18 cellular contexts compared by ENCODE assay signal in genomic region chr14:52877628-52878027, GRCh38.
DNase-seq lines count a peak whose midpoint lies in the region; ATAC-seq, FAIRE-seq and TF ChIP-seq lines count a peak whose summit lies in the region.
"Had no signal": no experiment of that assay in that cellular context is flagged by ENCODE, and none has a peak within 500 bp of the region (broad histone marks: within the 10 kb centered on the region; RNA-seq: fewer than 3 reads in every experiment).

No MANE protein-coding gene starts in this region.

- DNase-seq in Right ventricle myocardium superior (no peak), left cardiac atrium (no peak), endothelial cell of umbilical vein (ENCODE audit: low read depth, low spot score) (peak; percentile 15), kidney (no peak), RCC 7860 (ENCODE audit: low spot score) (no peak), colonic mucosa (no peak), HAP-1 (ENCODE audit: low spot score in 2 of 2) (no peak), NCI-H128 (lab: John Stamatoyannopoulos, UW; ENCODE audit: unreplicated experiment) (no peak)
- DNase-seq: activated CD4-positive, alpha-beta T cell treated with anti-CD3 and anti-CD28 coated beads, Interleukin-2, amount 50 U/mL, for 4 hours; CD4-positive, alpha-beta T cell; NCI-H187 treated with DMSO at 0.1 percent for 48 hours; NCI-H510A treated with DMSO at 0.1 percent for 48 hours; nephron progenitor cell; retina; stimulated activated CD4-positive, alpha-beta T cell treated with anti-CD3 and anti-CD28 coated beads, Interleukin-1b, Interleukin-23, amount 100 ng/mL, for 48 hours had no signal

- H3K4me1 ChIP-seq in endothelial cell of umbilical vein (ENCODE audit: control insufficient read depth, extremely low read depth, insufficient read depth, low read length) (no peaks in the 10 kb centered on the region), kidney (ENCODE audit: control insufficient read depth in 1 of 2, insufficient read depth in 1 of 2, low read depth in 1 of 2, low read length in 2 of 2) (peaks cover 0 to 3% of the 10 kb centered on the region in 2 donors), colonic mucosa (no peaks in the 10 kb centered on the region), HAP-1 (peaks cover 57% of the 10 kb centered on the region)

- H3K9ac ChIP-seq in endothelial cell of umbilical vein (replicated peaks; ENCODE audit: extremely low read depth, insufficient read depth, low read length) = no peak overlapping the region
- H3K9ac ChIP-seq in kidney (ENCODE audit: low read length in 2 of 2) = no peak overlapping the region
- no peak overlapping the region for H3K9ac ChIP-seq in colonic mucosa (ENCODE audit: low read depth in 2 of 2, low read length in 2 of 2)

- TF ChIP-seq POLR2A in endothelial cell of umbilical vein (IDR thresholded peaks at IDR 0.05; ENCODE audit: low read depth, low read length) = no peak

- H3K36me3 ChIP-seq in endothelial cell of umbilical vein (ENCODE audit: control insufficient read depth in 2 of 2, extremely low read depth in 1 of 2, insufficient read depth in 2 of 2, low read length in 2 of 2) (peaks cover 11 to 23% of the 10 kb centered on the region in 2 experiments), kidney (ENCODE audit: control insufficient read depth in 1 of 2, insufficient read depth in 2 of 2, low read length in 2 of 2) (peaks cover 16 to 29% of the 10 kb centered on the region in 2 donors), colonic mucosa (no peaks in the 10 kb centered on the region), HAP-1 (replicated peaks) (peaks cover 23% of the 10 kb centered on the region)

- POLR2A ChIA-PET in endothelial cell of umbilical vein (lab: Charles Lee) = no interaction called here

- H3K4me2 ChIP-seq in endothelial cell of umbilical vein (ENCODE audit: insufficient read depth, low read length) = no peak overlapping the region

- TF ChIP-seq CTCF in endothelial cell of umbilical vein (IDR thresholded peaks at IDR 0.05; ENCODE audit: extremely low read depth in 1 of 2, insufficient read depth in 1 of 2, low read depth in 1 of 2, low read length in 2 of 2) (no peak), kidney (IDR thresholded peaks at IDR 0.05; ENCODE audit: borderline replicate concordance, extremely low read depth, insufficient read depth) (no peak), colonic mucosa (IDR thresholded peaks at IDR 0.05) (no peak)

- ATAC-seq in Right ventricle myocardium superior (ENCODE audit: poor library complexity) = peak; percentile 67
- ATAC-seq in left cardiac atrium = no peak
- ATAC-seq: esophagus mucosa had no signal

- no peaks in the 10 kb centered on the region for H4K20me1 ChIP-seq in endothelial cell of umbilical vein (replicated peaks; ENCODE audit: control insufficient read depth, extremely low read depth, insufficient read depth, low read length)

- H3K27ac ChIP-seq in endothelial cell of umbilical vein (ENCODE audit: insufficient read depth, low read depth, low read length) (no peak overlapping the region), kidney (ENCODE audit: low read depth in 2 of 2, low read length in 2 of 2) (peak overlapping the region in 1 of 2 donors; percentile 29), colonic mucosa (no peak overlapping the region)

- no peak overlapping the region for H2AFZ ChIP-seq in endothelial cell of umbilical vein (ENCODE audit: low read depth, low read length)

- H3K9me3 ChIP-seq in endothelial cell of umbilical vein (replicated peaks; ENCODE audit: control insufficient read depth, insufficient read depth, low read length) (no peaks in the 10 kb centered on the region), kidney (ENCODE audit: control insufficient read depth in 1 of 2, low read length in 2 of 2) (no peaks in the 10 kb centered on the region), colonic mucosa (no peaks in the 10 kb centered on the region), HAP-1 (no peaks in the 10 kb centered on the region)

- in situ Hi-C loops in HAP-1 (cut with MboI; ENCODE audit: low sequenced_read_pairs) = no loop called here

- dilution Hi-C loops in endothelial cell of umbilical vein (cut with MboI; ENCODE audit: extremely low pct_ligation_motif_present, low sequenced_read_pairs) = no loop called here

- BruUV-seq in endothelial cell of umbilical vein (replicated peaks; lab: Mats Ljungman, UMichigan) = no TSS peak

- no peaks in the 10 kb centered on the region for H3K9me1 ChIP-seq in endothelial cell of umbilical vein (replicated peaks; ENCODE audit: control insufficient read depth, extremely low read depth, insufficient read depth, low read length)

- H3K79me2 ChIP-seq in endothelial cell of umbilical vein (ENCODE audit: control insufficient read depth, insufficient read depth, low read length) = peaks cover 2% of the 10 kb centered on the region

- no peak for FAIRE-seq in endothelial cell of umbilical vein (lab: Jason Lieb, UNC)
- FAIRE-seq in kidney (lab: Jason Lieb, UNC) = peak; percentile 50
- FAIRE-seq in RCC 7860 (lab: Jason Lieb, UNC) = no peak
- FAIRE-seq: H1 had no signal

- CTCF ChIA-PET in endothelial cell of umbilical vein (lab: Charles Lee) = no interaction called here

- intact Hi-C loops in Right ventricle myocardium superior (cut with DNase I) (no loop called here), left cardiac atrium (cut with DNase I) (loop anchor here in 1 of 2 donors (5.0 kb wide), 1 partner anchor 75 kb away; the partner anchor contains the start of gene FERMT2), endothelial cell of umbilical vein (cut with micrococcal nuclease) (no loop called here), kidney (cut with DNase I) (no loop called here), colonic mucosa (cut with DNase I) (no loop called here)

- H3K4me3 ChIP-seq in endothelial cell of umbilical vein (replicated peaks in 1 of 3; ENCODE audit: insufficient read depth in 1 of 3, low read depth in 1 of 3, low read length in 3 of 3) (no peak overlapping the region), kidney (ENCODE audit: low read length in 2 of 2) (no peak overlapping the region), colonic mucosa (no peak overlapping the region), HAP-1 (no peak overlapping the region)
- H3K4me3 ChIP-seq: lung had no signal

- no peaks in the 10 kb centered on the region for H3K27me3 ChIP-seq in endothelial cell of umbilical vein (ENCODE audit: control insufficient read depth in 2 of 2, insufficient read depth in 2 of 2, low read length in 2 of 2)
- H3K27me3 ChIP-seq in colonic mucosa = no peaks in the 10 kb centered on the region
- no peaks in the 10 kb centered on the region for H3K27me3 ChIP-seq in HAP-1 (ENCODE audit: low read depth)

TF ChIP-seq in endothelial cell of umbilical vein, 7 proteins besides CTCF, POLR2A, EP300 and RAD21:
- TF ChIP-seq MAX (IDR thresholded peaks at IDR 0.05; ENCODE audit: insufficient read depth, insufficient read length) = no peak
- TF ChIP-seq GATA2 (IDR thresholded peaks at IDR 0.05; ENCODE audit: insufficient read depth, insufficient read length, low read depth, low read length) = no peak
- TF ChIP-seq FOS (IDR thresholded peaks at IDR 0.05; ENCODE audit: borderline replicate concordance, insufficient read depth, low read length) = no peak
- no peak for TF ChIP-seq MYC (IDR thresholded peaks at IDR 0.05; ENCODE audit: low read depth, low read length)
- TF ChIP-seq EZH2 (IDR thresholded peaks at IDR 0.05; ENCODE audit: borderline replicate concordance, low read depth, low read length, severe bottlenecking) = no peak
- no peak for TF ChIP-seq JUN (IDR thresholded peaks at IDR 0.05; ENCODE audit: borderline replicate concordance, insufficient read depth, insufficient read length, low read depth)
- no peak for TF ChIP-seq POLR2AphosphoS5 (IDR thresholded peaks at IDR 0.05; ENCODE audit: insufficient read depth, low read depth, low read length)
